In the genomic region with DNA sequence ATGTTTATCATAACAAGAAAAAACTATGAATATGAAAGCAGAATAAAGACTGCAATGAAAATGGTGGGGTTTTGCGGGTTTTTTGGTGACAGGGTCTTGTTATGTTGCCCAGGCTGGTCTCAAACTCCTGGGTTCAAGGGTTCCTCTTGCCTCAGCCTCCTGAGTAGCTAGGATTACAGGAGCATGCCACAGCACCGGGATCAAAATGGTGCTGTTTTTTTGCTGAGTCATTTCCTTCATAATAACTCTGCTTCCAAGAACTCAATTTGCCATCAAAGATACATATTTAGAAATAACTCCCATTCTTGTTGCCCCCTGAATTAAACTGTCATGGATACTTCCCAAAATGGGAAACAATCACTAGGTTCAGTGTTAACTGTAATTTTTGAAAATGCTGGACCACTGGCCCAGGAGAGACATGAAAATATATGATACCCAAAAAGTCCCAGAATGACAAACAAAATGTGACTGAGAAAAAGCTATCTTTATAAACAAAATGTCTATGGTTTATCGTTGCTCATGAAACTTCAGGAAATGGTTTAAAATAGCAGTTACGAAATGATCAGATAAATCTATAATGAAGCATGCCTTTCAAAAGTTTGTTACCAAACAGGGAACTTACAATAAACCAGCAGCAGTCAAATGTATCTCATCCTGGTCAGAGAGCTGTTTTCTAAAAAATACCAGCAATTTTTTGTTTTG, we compare ENCODE assay signal across 1 cellular context.
TF ChIP-seq lines count a peak whose summit lies in the region.

No MANE protein-coding gene starts in this region.

TF ChIP-seq in K562, 482 proteins besides CTCF, POLR2A, EP300 and RAD21 (continued from another document and continues in another):
- TF ChIP-seq FOXK1 (CRISPR knock-in tag; IDR thresholded peaks at IDR 0.05; ENCODE audit: borderline replicate concordance) (no peak), ZFX (CRISPR knock-in tag; IDR thresholded peaks at IDR 0.05) (no peak), THRAP3 (IDR thresholded peaks at IDR 0.05; ENCODE audit: borderline replicate concordance) (no peak), HDAC3 (IDR thresholded peaks at IDR 0.05; ENCODE audit: borderline replicate concordance, partially characterized antibody) (peak; percentile 75), RBM39 (optimal IDR thresholded peaks at IDR 0.05; ENCODE audit: low read depth, low read length) (no peak), ZNF644 (tag; IDR thresholded peaks at IDR 0.05; ENCODE audit: low read depth) (peak; percentile 57), C11orf30 (IDR thresholded peaks at IDR 0.05; ENCODE audit: low read depth) (peak; percentile 99), TAF9B (IDR thresholded peaks at IDR 0.05; ENCODE audit: partially characterized antibody) (peak; percentile 82), NR3C1 (CRISPR knock-in tag; IDR thresholded peaks at IDR 0.05) (no peak), SPI1 (IDR thresholded peaks at IDR 0.05; ENCODE audit: borderline replicate concordance, low read depth, low read length) (no peak), NCOA2 (IDR thresholded peaks at IDR 0.05; ENCODE audit: partially characterized antibody in 2 of 2) (no peak), CAMTA2 (CRISPR knock-in tag; conservative IDR thresholded peaks at IDR 0.05) (no peak), NCOA4 (IDR thresholded peaks at IDR 0.05; ENCODE audit: partially characterized antibody) (no peak), NONO (IDR thresholded peaks at IDR 0.05; ENCODE audit: low read depth in 2 of 2, low read length in 1 of 2) (peak in 1 of 2 experiments; percentile 60; a peak in 1 of 4 replicates), CREM (IDR thresholded peaks at IDR 0.05; ENCODE audit: low read depth) (no peak), ZNF121 (CRISPR knock-in tag; conservative IDR thresholded peaks at IDR 0.05) (no peak), ETV1 (tag; conservative IDR thresholded peaks at IDR 0.05; ENCODE audit: low read depth) (peak; percentile 76), CREBBP (IDR thresholded peaks at IDR 0.05; ENCODE audit: low read depth, low read length) (no peak), JUNB (CRISPR knock-in tag; conservative IDR thresholded peaks at IDR 0.05) (no peak), PML (IDR thresholded peaks at IDR 0.05; ENCODE audit: low read length) (peak; percentile 51; the same call in 1 of the 2 replicates), CHCHD3 (CRISPR knock-in tag; IDR thresholded peaks at IDR 0.05) (no peak), SREBF1 (IDR thresholded peaks at IDR 0.05; ENCODE audit: borderline replicate concordance, low read depth, low read length) (no peak), BMI1 (IDR thresholded peaks at IDR 0.05; ENCODE audit: low read length) (no peak), MBD2 (IDR thresholded peaks at IDR 0.05; ENCODE audit: borderline replicate concordance, low read depth) (no peak), MYNN (IDR thresholded peaks at IDR 0.05) (no peak), MYNN (CRISPR knock-in tag; IDR thresholded peaks at IDR 0.05) (no peak), RBM34 (IDR thresholded peaks at IDR 0.05; ENCODE audit: borderline replicate concordance, insufficient read depth, low read length) (no peak)
- TF ChIP-seq, protein P1, sequence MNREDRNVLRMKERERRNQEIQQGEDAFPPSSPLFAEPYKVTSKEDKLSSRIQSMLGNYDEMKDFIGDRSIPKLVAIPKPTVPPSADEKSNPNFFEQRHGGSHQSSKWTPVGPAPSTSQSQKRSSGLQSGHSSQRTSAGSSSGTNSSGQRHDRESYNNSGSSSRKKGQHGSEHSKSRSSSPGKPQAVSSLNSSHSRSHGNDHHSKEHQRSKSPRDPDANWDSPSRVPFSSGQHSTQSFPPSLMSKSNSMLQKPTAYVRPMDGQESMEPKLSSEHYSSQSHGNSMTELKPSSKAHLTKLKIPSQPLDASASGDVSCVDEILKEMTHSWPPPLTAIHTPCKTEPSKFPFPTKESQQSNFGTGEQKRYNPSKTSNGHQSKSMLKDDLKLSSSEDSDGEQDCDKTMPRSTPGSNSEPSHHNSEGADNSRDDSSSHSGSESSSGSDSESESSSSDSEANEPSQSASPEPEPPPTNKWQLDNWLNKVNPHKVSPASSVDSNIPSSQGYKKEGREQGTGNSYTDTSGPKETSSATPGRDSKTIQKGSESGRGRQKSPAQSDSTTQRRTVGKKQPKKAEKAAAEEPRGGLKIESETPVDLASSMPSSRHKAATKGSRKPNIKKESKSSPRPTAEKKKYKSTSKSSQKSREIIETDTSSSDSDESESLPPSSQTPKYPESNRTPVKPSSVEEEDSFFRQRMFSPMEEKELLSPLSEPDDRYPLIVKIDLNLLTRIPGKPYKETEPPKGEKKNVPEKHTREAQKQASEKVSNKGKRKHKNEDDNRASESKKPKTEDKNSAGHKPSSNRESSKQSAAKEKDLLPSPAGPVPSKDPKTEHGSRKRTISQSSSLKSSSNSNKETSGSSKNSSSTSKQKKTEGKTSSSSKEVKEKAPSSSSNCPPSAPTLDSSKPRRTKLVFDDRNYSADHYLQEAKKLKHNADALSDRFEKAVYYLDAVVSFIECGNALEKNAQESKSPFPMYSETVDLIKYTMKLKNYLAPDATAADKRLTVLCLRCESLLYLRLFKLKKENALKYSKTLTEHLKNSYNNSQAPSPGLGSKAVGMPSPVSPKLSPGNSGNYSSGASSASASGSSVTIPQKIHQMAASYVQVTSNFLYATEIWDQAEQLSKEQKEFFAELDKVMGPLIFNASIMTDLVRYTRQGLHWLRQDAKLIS (CRISPR knock-in tag; IDR thresholded peaks at IDR 0.05) = peak; percentile 76; the same call in 1 of the 2 replicates
- TF ChIP-seq, protein P2, sequence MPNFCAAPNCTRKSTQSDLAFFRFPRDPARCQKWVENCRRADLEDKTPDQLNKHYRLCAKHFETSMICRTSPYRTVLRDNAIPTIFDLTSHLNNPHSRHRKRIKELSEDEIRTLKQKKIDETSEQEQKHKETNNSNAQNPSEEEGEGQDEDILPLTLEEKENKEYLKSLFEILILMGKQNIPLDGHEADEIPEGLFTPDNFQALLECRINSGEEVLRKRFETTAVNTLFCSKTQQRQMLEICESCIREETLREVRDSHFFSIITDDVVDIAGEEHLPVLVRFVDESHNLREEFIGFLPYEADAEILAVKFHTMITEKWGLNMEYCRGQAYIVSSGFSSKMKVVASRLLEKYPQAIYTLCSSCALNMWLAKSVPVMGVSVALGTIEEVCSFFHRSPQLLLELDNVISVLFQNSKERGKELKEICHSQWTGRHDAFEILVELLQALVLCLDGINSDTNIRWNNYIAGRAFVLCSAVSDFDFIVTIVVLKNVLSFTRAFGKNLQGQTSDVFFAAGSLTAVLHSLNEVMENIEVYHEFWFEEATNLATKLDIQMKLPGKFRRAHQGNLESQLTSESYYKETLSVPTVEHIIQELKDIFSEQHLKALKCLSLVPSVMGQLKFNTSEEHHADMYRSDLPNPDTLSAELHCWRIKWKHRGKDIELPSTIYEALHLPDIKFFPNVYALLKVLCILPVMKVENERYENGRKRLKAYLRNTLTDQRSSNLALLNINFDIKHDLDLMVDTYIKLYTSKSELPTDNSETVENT (CRISPR knock-in tag; IDR thresholded peaks at IDR 0.05) = no peak
- TF ChIP-seq, protein P3, sequence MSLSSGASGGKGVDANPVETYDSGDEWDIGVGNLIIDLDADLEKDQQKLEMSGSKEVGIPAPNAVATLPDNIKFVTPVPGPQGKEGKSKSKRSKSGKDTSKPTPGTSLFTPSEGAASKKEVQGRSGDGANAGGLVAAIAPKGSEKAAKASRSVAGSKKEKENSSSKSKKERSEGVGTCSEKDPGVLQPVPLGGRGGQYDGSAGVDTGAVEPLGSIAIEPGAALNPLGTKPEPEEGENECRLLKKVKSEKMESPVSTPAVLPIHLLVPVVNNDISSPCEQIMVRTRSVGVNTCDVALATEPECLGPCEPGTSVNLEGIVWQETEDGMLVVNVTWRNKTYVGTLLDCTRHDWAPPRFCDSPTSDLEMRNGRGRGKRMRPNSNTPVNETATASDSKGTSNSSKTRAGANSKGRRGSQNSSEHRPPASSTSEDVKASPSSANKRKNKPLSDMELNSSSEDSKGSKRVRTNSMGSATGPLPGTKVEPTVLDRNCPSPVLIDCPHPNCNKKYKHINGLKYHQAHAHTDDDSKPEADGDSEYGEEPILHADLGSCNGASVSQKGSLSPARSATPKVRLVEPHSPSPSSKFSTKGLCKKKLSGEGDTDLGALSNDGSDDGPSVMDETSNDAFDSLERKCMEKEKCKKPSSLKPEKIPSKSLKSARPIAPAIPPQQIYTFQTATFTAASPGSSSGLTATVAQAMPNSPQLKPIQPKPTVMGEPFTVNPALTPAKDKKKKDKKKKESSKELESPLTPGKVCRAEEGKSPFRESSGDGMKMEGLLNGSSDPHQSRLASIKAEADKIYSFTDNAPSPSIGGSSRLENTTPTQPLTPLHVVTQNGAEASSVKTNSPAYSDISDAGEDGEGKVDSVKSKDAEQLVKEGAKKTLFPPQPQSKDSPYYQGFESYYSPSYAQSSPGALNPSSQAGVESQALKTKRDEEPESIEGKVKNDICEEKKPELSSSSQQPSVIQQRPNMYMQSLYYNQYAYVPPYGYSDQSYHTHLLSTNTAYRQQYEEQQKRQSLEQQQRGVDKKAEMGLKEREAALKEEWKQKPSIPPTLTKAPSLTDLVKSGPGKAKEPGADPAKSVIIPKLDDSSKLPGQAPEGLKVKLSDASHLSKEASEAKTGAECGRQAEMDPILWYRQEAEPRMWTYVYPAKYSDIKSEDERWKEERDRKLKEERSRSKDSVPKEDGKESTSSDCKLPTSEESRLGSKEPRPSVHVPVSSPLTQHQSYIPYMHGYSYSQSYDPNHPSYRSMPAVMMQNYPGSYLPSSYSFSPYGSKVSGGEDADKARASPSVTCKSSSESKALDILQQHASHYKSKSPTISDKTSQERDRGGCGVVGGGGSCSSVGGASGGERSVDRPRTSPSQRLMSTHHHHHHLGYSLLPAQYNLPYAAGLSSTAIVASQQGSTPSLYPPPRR (CRISPR knock-in tag; IDR thresholded peaks at IDR 0.05; ENCODE audit: borderline replicate concordance) = no peak
- TF ChIP-seq, protein P4, sequence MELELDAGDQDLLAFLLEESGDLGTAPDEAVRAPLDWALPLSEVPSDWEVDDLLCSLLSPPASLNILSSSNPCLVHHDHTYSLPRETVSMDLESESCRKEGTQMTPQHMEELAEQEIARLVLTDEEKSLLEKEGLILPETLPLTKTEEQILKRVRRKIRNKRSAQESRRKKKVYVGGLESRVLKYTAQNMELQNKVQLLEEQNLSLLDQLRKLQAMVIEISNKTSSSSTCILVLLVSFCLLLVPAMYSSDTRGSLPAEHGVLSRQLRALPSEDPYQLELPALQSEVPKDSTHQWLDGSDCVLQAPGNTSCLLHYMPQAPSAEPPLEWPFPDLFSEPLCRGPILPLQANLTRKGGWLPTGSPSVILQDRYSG (tag; conservative IDR thresholded peaks at IDR 0.05; ENCODE audit: low read depth) = peak; percentile 88
- TF ChIP-seq, protein P5, sequence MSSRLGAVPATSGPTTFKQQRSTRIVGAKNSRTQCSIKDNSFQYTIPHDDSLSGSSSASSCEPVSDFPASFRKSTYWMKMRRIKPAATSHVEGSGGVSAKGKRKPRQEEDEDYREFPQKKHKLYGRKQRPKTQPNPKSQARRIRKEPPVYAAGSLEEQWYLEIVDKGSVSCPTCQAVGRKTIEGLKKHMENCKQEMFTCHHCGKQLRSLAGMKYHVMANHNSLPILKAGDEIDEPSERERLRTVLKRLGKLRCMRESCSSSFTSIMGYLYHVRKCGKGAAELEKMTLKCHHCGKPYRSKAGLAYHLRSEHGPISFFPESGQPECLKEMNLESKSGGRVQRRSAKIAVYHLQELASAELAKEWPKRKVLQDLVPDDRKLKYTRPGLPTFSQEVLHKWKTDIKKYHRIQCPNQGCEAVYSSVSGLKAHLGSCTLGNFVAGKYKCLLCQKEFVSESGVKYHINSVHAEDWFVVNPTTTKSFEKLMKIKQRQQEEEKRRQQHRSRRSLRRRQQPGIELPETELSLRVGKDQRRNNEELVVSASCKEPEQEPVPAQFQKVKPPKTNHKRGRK (tag; IDR thresholded peaks at IDR 0.05) = no peak
